ENCODE assay signal across 26 cellular contexts in the genomic region with DNA sequence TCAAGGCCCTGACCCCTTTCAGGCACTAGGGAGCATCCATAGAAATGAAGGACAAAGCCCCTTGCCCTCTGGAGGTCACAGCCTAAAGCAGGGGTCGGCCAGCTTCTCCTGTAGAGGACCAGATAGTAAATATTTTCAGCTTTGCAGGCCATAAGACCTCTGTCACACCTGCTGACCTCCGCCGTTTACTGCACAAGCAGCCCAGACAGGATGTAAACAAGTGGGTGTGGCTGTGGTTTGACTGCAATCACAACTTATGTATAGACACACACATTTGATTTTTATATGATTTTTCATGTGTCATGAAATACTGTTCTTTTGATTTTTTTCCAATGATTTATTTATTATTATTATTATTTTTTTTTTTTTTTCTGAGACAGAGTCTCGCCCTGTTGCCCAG. TPM values are rescaled to one million over a fixed set of nuclear protein-coding genes. Genes with fewer than 3 reads are reported as not detected.
A peak's percentile ranks its signal among the peaks of the same experiment; 100 is the strongest.
DNase-seq lines count a peak whose midpoint lies in the region; ATAC-seq lines count a peak whose summit lies in the region.
"Had no signal": no experiment of that assay in that cellular context is flagged by ENCODE, and none has a peak within 500 bp of the region (broad histone marks: within the 10 kb centered on the region; RNA-seq: fewer than 3 reads in every experiment).

No MANE protein-coding gene starts in this region.

- H3K27ac Mint-ChIP-seq in T-helper 2 cell treated with Interferon-gamma antibody and Interleukin-4, amounts not matched to agents 5 μg/mL and 100 μg/mL, for 36 hours, result peak overlapping the region; percentile 63
- no peak overlapping the region for H3K27ac Mint-ChIP-seq in immature natural killer cell
- H3K27ac Mint-ChIP-seq: IgD-negative memory B cell had no signal

- peaks cover 36% of the 10 kb centered on the region for H3K4me1 Mint-ChIP-seq in T-helper 2 cell treated with Interferon-gamma antibody and Interleukin-4, amounts not matched to agents 5 μg/mL and 100 μg/mL, for 36 hours (ENCODE audit: low read depth)
- peaks cover 19 to 20% of the 10 kb centered on the region in 2 donors for H3K4me1 Mint-ChIP-seq in immature natural killer cell
- H3K4me1 Mint-ChIP-seq: IgD-negative memory B cell had no signal

- no peaks in the 10 kb centered on the region; the same call in 1 of the 2 replicates for H4K20me1 ChIP-seq in BLaER1

- no peaks in the 10 kb centered on the region for H3K9me3 ChIP-seq in BLaER1
- H3K9me3 ChIP-seq: psoas muscle, thoracic aorta had no signal

- ATAC-seq in HG03521 (IDR thresholded peaks at IDR 0.05; ENCODE audit: unreplicated experiment), result no peak
- ATAC-seq: left cardiac atrium; psoas muscle; stimulated activated naive CD8-positive, alpha-beta T cell treated with anti-CD3 and anti-CD28 coated beads, Interleukin-15, Interleukin-2, amounts not matched to agents 100 U/mL and 50 U/mL, for 24 hours had no signal

- DNase-seq in NK-92 treated with Interleukin-12 subunit alpha and Interleukin-12 subunit beta, amount 100 ng/mL, for 24 hours (lab: John Stamatoyannopoulos, UW), result peak; percentile 26
- DNase-seq in NK-92 (lab: John Stamatoyannopoulos, UW; ENCODE audit: unreplicated experiment) (no peak), immature natural killer cell (peak; percentile 14 to 22 (median 21)), glomerular visceral epithelial cell (ENCODE audit: extremely low spot score) (no peak)
- no peak for DNase-seq in T-helper 2 cell treated with Interferon-gamma antibody and Interleukin-4, amounts not matched to agents 5 μg/mL and 100 μg/mL, for 36 hours (ENCODE audit: low spot score)
- DNase-seq in stimulated activated CD4-positive, alpha-beta T cell treated with anti-CD3 and anti-CD28 coated beads, Interleukin-1b, Interleukin-23, amount 100 ng/mL, for 48 hours, result no peak
- DNase-seq: 8988T; activated naive CD4-positive, alpha-beta T cell; activated T-cell treated with anti-CD3 and anti-CD28 coated beads for 4 hours; DMS153; effector CD4-positive, alpha-beta T cell; left cardiac atrium; mesendoderm; NCI-H1694; nucleus accumbens; OCI-M1; psoas muscle; SHP77; stimulated activated CD4-positive, alpha-beta T cell treated with anti-CD3 and anti-CD28 coated beads, Interleukin-15, amount 100 ng/mL, for 24 hours; stimulated activated naive CD8-positive, alpha-beta T cell treated with anti-CD3 and anti-CD28 coated beads, Interleukin-15, Interleukin-2, amounts not matched to agents 100 U/mL and 50 U/mL, for 24 hours; T1000 had no signal

- H3K36me3 Mint-ChIP-seq in T-helper 2 cell treated with Interferon-gamma antibody and Interleukin-4, amounts not matched to agents 5 μg/mL and 100 μg/mL, for 36 hours (ENCODE audit: low read depth), result peaks cover 3% of the 10 kb centered on the region
- no peaks in the 10 kb centered on the region for H3K36me3 Mint-ChIP-seq in immature natural killer cell
- H3K36me3 Mint-ChIP-seq: IgD-negative memory B cell had no signal

- no peak overlapping the region for H3K4me3 ChIP-seq in BLaER1
- H3K4me3 ChIP-seq: psoas muscle, thoracic aorta had no signal

- H3K9me3 Mint-ChIP-seq in T-helper 2 cell treated with Interferon-gamma antibody and Interleukin-4, amounts not matched to agents 5 μg/mL and 100 μg/mL, for 36 hours, result no peaks in the 10 kb centered on the region
- H3K9me3 Mint-ChIP-seq in immature natural killer cell, result no peaks in the 10 kb centered on the region

- H3K4me3 Mint-ChIP-seq in T-helper 2 cell treated with Interferon-gamma antibody and Interleukin-4, amounts not matched to agents 5 μg/mL and 100 μg/mL, for 36 hours, result peak overlapping the region; percentile 34
- H3K4me3 Mint-ChIP-seq in immature natural killer cell, result peak overlapping the region in 4 of 5 donors; percentile 40 to 55 (median 46)

- H3K36me3 ChIP-seq in BLaER1, result no peaks in the 10 kb centered on the region
- H3K36me3 ChIP-seq: thoracic aorta had no signal

- H3K27me3 ChIP-seq in BLaER1, result no peaks in the 10 kb centered on the region

- H3K9ac ChIP-seq in BLaER1, result no peak overlapping the region

- H3K4me2 ChIP-seq in BLaER1, result peak overlapping the region; percentile 53; the same call in 1 of the 2 replicates

- H3K27me3 Mint-ChIP-seq in T-helper 2 cell treated with Interferon-gamma antibody and Interleukin-4, amounts not matched to agents 5 μg/mL and 100 μg/mL, for 36 hours (ENCODE audit: low read depth), result peaks cover 7% of the 10 kb centered on the region
- H3K27me3 Mint-ChIP-seq in immature natural killer cell (ENCODE audit: low read depth in 3 of 3), result peaks cover 7 to 13% (median 13%) of the 10 kb centered on the region in 3 donors

- no peak overlapping the region for H3K27ac ChIP-seq in BLaER1

- H3K4me1 ChIP-seq in BLaER1, result peaks cover 18% of the 10 kb centered on the region
- H3K4me1 ChIP-seq: psoas muscle had no signal

RNA-seq across cellular contexts. Expression of gene KIAA1671, which starts 34.3 kb away (rescaled TPM):
- polyA plus RNA-seq in immature natural killer cell, result 1 to 10 TPM in 2 of 3 donors, under 1 TPM in 1; 0.43 to 3.0 (median 2.5) TPM
- polyA plus RNA-seq: IgD-negative memory B cell had no signal

RNA-seq across cellular contexts. Expression of gene LHFPL7, which starts 40.3 kb away (rescaled TPM):
- not detected for polyA plus RNA-seq in immature natural killer cell
- polyA plus RNA-seq: esophagus, IgD-negative memory B cell, psoas muscle had no signal

Comparison
In these comparisons a context has a peak if more than half of its experiments do, and no peak if none do; other contexts are left out.
1. DNase-seq: peak in NK-92 treated with Interleukin-12 subunit alpha and Interleukin-12 subunit beta, amount 100 ng/mL, for 24 hours (single experiment) and immature natural killer cell (3 of 3); none in NK-92 (single experiment), T-helper 2 cell treated with Interferon-gamma antibody and Interleukin-4, amounts not matched to agents 5 μg/mL and 100 μg/mL, for 36 hours (single experiment), stimulated activated CD4-positive, alpha-beta T cell treated with anti-CD3 and anti-CD28 coated beads, Interleukin-1b, Interleukin-23, amount 100 ng/mL, for 48 hours (single experiment) and glomerular visceral epithelial cell (single experiment).